26 cellular contexts compared by ENCODE assay signal in genomic region chr5:112743631-112744030, GRCh38.
"Had no signal": no experiment of that assay in that cellular context is flagged by ENCODE, and none has a peak within 500 bp of the region (broad histone marks: within the 10 kb centered on the region; RNA-seq: fewer than 3 reads in every experiment).

No MANE protein-coding gene starts in this region.

- H3K9me3 Mint-ChIP-seq: memory B cell; naive B cell; natural killer cell treated with Interleukin-12 subunit alpha and Interleukin-12 subunit beta and Interleukin-15 and Interleukin-18, amount 100 ng/mL, for 72 hours; neural progenitor cell; stimulated activated naive CD8-positive, alpha-beta T cell treated with anti-CD3 and anti-CD28 coated beads, Interleukin-15, amount 100 ng/mL, for 72 hours had no signal

- H3K36me3 ChIP-seq: gastroesophageal sphincter, heart left ventricle, neural progenitor cell, prostate gland, right atrium auricular region, sigmoid colon, suprapubic skin, transverse colon, upper lobe of right lung, uterus had no signal

- ATAC-seq: foreskin keratinocyte; gastroesophageal sphincter; heart left ventricle; left lobe of liver; natural killer cell treated with Interleukin-12 subunit alpha and Interleukin-12 subunit beta and Interleukin-15 and Interleukin-18, amount 100 ng/mL, for 72 hours; stimulated activated naive CD8-positive, alpha-beta T cell treated with anti-CD3 and anti-CD28 coated beads, Interleukin-15, amount 100 ng/mL, for 72 hours; upper lobe of right lung had no signal

- H3K4me2 ChIP-seq: hepatocyte, neural progenitor cell had no signal

- H3K4me3 ChIP-seq: esophagus muscularis mucosa, gastroesophageal sphincter, heart left ventricle, hepatocyte, lung, neural progenitor cell, prostate gland, right atrium auricular region, sigmoid colon, suprapubic skin, transverse colon, upper lobe of right lung, uterus had no signal

- H3K4me1 ChIP-seq: foreskin keratinocyte, prostate gland, upper lobe of right lung had no signal

- DNase-seq: cortex of kidney; effector CD4-positive, alpha-beta T cell; foreskin keratinocyte; heart left ventricle; kidney; naive B cell; nucleus accumbens; sigmoid colon; stimulated activated CD4-positive, alpha-beta T cell treated with anti-CD3 and anti-CD28 coated beads, Interleukin-4, amount 100 ng/mL, for 4 hours; stimulated activated naive CD4-positive, alpha-beta T cell; stimulated activated naive CD8-positive, alpha-beta T cell treated with anti-CD3 and anti-CD28 coated beads, Interleukin-15, amount 100 ng/mL, for 72 hours; transverse colon; upper lobe of right lung; uterus had no signal

- H3K27me3 ChIP-seq: esophagus muscularis mucosa, foreskin keratinocyte, gastroesophageal sphincter, heart left ventricle, hepatocyte, neural progenitor cell, right atrium auricular region, sigmoid colon, suprapubic skin, transverse colon, upper lobe of right lung, uterus had no signal

- H3K27me3 Mint-ChIP-seq: memory B cell; naive B cell; natural killer cell treated with Interleukin-12 subunit alpha and Interleukin-12 subunit beta and Interleukin-15 and Interleukin-18, amount 100 ng/mL, for 72 hours; stimulated activated naive CD8-positive, alpha-beta T cell treated with anti-CD3 and anti-CD28 coated beads, Interleukin-15, amount 100 ng/mL, for 72 hours had no signal

- H3K9me3 ChIP-seq: esophagus muscularis mucosa, gastroesophageal sphincter, heart left ventricle, prostate gland, right atrium auricular region, sigmoid colon, suprapubic skin, transverse colon, upper lobe of right lung, uterus had no signal

- H2AFZ ChIP-seq: hepatocyte, neural progenitor cell had no signal

- H3K9ac ChIP-seq: neural progenitor cell had no signal

- H3K4me3 Mint-ChIP-seq: memory B cell; naive B cell; natural killer cell treated with Interleukin-12 subunit alpha and Interleukin-12 subunit beta and Interleukin-15 and Interleukin-18, amount 100 ng/mL, for 72 hours; neural progenitor cell; stimulated activated naive CD8-positive, alpha-beta T cell treated with anti-CD3 and anti-CD28 coated beads, Interleukin-15, amount 100 ng/mL, for 72 hours had no signal

- FAIRE-seq: kidney had no signal

- H3K27ac ChIP-seq: epithelial cell of prostate, esophagus muscularis mucosa, foreskin keratinocyte, gastroesophageal sphincter, heart left ventricle, hepatocyte, neural progenitor cell, prostate gland, right atrium auricular region, sigmoid colon, suprapubic skin, transverse colon, upper lobe of right lung, uterus had no signal

- H3K27ac Mint-ChIP-seq: neural progenitor cell had no signal

- H3K36me3 Mint-ChIP-seq: naive B cell; natural killer cell treated with Interleukin-12 subunit alpha and Interleukin-12 subunit beta and Interleukin-15 and Interleukin-18, amount 100 ng/mL, for 72 hours had no signal
